ENCODE assay signal across 8 cellular contexts in genomic region chr5:115309751-115310370, GRCh38. TPM values are rescaled to one million over a fixed set of nuclear protein-coding genes. Genes with fewer than 3 reads are reported as not detected.
DNase-seq lines count a peak whose midpoint lies in the region; ATAC-seq and TF ChIP-seq lines count a peak whose summit lies in the region.

No MANE protein-coding gene starts in this region.

- H3F3A ChIP-seq in PC-3 (ENCODE audit: low read length, unreplicated experiment) (no peaks in the 10 kb centered on the region), neural cell (ENCODE audit: insufficient read depth, low read length, poor library complexity, severe bottlenecking) (no peaks in the 10 kb centered on the region)

- TF ChIP-seq CTCF in HEK293 (tag by site-specific recombination; IDR thresholded peaks at IDR 0.05) (no peak), PC-3 (conservative IDR thresholded peaks at IDR 0.05; ENCODE audit: low read depth, low read length) (peak; percentile 80), epithelial cell of esophagus (IDR thresholded peaks at IDR 0.05; ENCODE audit: insufficient read depth, low read depth, low read length, missing control alignments) (peak; percentile 47), neural cell (IDR thresholded peaks at IDR 0.05; ENCODE audit: poor library complexity, severe bottlenecking) (peak; percentile 82)

- POLR2A ChIA-PET in HEK293 (lab: Yijun Ruan, JAX) = interaction anchor here (1.9 kb wide), 1 partner anchor 235 kb away, joined by 5 read pairs; the partner anchor contains the start of gene FEM1C
- POLR2A ChIA-PET in PC-3 (lab: Charles Lee; ENCODE audit: unreplicated experiment) = no interaction called here
- POLR2A ChIA-PET in HEK293T (lab: Yijun Ruan, JAX) = no interaction called here

- H3K4me3 ChIP-seq in HEK293 (ENCODE audit: low read depth, low read length) = no peak overlapping the region
- no peak overlapping the region for H3K4me3 ChIP-seq in PC-3 (ENCODE audit: low read length)
- H3K4me3 ChIP-seq in epithelial cell of esophagus (ENCODE audit: low read length) = no peak overlapping the region
- H3K4me3 ChIP-seq in neural cell (ENCODE audit: low read length) = no peak overlapping the region

- H3K79me2 ChIP-seq in PC-3 (ENCODE audit: low read length) = no peaks in the 10 kb centered on the region
- no peaks in the 10 kb centered on the region for H3K79me2 ChIP-seq in neural cell (replicated peaks; ENCODE audit: insufficient read depth, low read length)

- TF ChIP-seq RAD21 in neural cell (conservative IDR thresholded peaks at IDR 0.05) = peak; percentile 88

- no peaks in the 10 kb centered on the region for H3K9me2 ChIP-seq in PC-3 (replicated peaks; ENCODE audit: low read length)
- H3K9me2 ChIP-seq in neural cell (ENCODE audit: insufficient read depth, low read length) = no peaks in the 10 kb centered on the region

- no peaks in the 10 kb centered on the region for H3K4me1 ChIP-seq in HEK293 (ENCODE audit: control insufficient read depth, insufficient read depth, low read length)
- 0 out of 2 replicates have a peak, but pooled peaks cover 5% of the 10 kb centered on the region for H3K4me1 ChIP-seq in PC-3 (ENCODE audit: insufficient read depth, low read length)

- BruUV-seq in PC-3 (replicated peaks; lab: Mats Ljungman, UMichigan) = no TSS peak

- H3K4me2 ChIP-seq in PC-3 (ENCODE audit: low read length) = no peak overlapping the region
- no peak overlapping the region for H3K4me2 ChIP-seq in neural cell (ENCODE audit: low read length)

- H3K9me3 ChIP-seq in HEK293 (ENCODE audit: control insufficient read depth, insufficient read depth, low read depth, low read length) (no peaks in the 10 kb centered on the region), PC-3 (ENCODE audit: low read length) (no peaks in the 10 kb centered on the region), neural cell (ENCODE audit: low read length) (no peaks in the 10 kb centered on the region)

- intact Hi-C loops in PC-3 (cut with micrococcal nuclease) = loop anchor here (1.0 to 10.0 kb wide), 9 partner anchors 33 to 525 kb away; no protein-coding TSS in a partner anchor

- H3K36me3 ChIP-seq in HEK293 (ENCODE audit: control insufficient read depth in 2 of 2, insufficient read depth in 1 of 2, low read length in 2 of 2) = no peaks in the 10 kb centered on the region
- no peaks in the 10 kb centered on the region for H3K36me3 ChIP-seq in PC-3 (ENCODE audit: low read depth, low read length)
- no peaks in the 10 kb centered on the region for H3K36me3 ChIP-seq in neural cell (ENCODE audit: insufficient read depth, low read length)

- no peak overlapping the region for H3K27ac ChIP-seq in HEK293 (ENCODE audit: extremely low read depth, low read depth, low read length)
- no peak overlapping the region for H3K27ac ChIP-seq in PC-3 (ENCODE audit: low read length)
- H3K27ac ChIP-seq in neural cell (ENCODE audit: low read length) = no peak overlapping the region

- peak; percentile 41 for DNase-seq in COR-L47 (lab: John Stamatoyannopoulos, UW)
- peak; percentile 82 for DNase-seq in PC-3
- peak; percentile 72 for DNase-seq in epithelial cell of esophagus (ENCODE audit: low read depth)
- DNase-seq in stimulated activated CD4-positive, alpha-beta T cell treated with anti-CD3 and anti-CD28 coated beads, Interleukin-4, amount 100 ng/mL, for 4 hours = no peak
- DNase-seq in HEK293T (ENCODE audit: extremely low spot score) = no peak

- no peak for TF ChIP-seq EP300 in neural cell (conservative IDR thresholded peaks at IDR 0.05; ENCODE audit: poor library complexity, severe bottlenecking)

- H2AFZ ChIP-seq in PC-3 (ENCODE audit: low read length) = no peak overlapping the region
- no peak overlapping the region for H2AFZ ChIP-seq in neural cell (ENCODE audit: low read depth, low read length)

- H3K9ac ChIP-seq in PC-3 (ENCODE audit: low read length) = no peak overlapping the region
- no peak overlapping the region for H3K9ac ChIP-seq in neural cell (ENCODE audit: low read length)

- H4K20me1 ChIP-seq in PC-3 (ENCODE audit: low read length) (no peaks in the 10 kb centered on the region), neural cell (ENCODE audit: insufficient read depth) (no peaks in the 10 kb centered on the region)

- CTCF ChIA-PET in HEK293 (lab: Yijun Ruan, JAX) (interaction anchor here (0.6 to 10.6 kb wide), 34 partner anchors 9 to 760 kb away, joined by 3 to 151 read pairs (median 3); partner anchors contain the start of genes CCDC112, PGGT1B and TICAM2), PC-3 (lab: Charles Lee) (interaction anchor here (0.6 to 1.0 kb wide), 3 partner anchors 113 to 266 kb away, joined by 4 to 7 read pairs (median 5); no protein-coding TSS in a partner anchor), HEK293T (lab: Yijun Ruan, JAX) (interaction anchor here (0.6 to 6.8 kb wide), 7 partner anchors 119 to 326 kb away, joined by 3 to 66 read pairs (median 4); no protein-coding TSS in a partner anchor)

- no peaks in the 10 kb centered on the region for H3K27me3 ChIP-seq in PC-3 (ENCODE audit: low read length)
- H3K27me3 ChIP-seq in neural cell (ENCODE audit: insufficient read depth, low read depth, low read length) = no peaks in the 10 kb centered on the region

- ATAC-seq in PC-3 (peak; percentile 65), HG03175 (IDR thresholded peaks at IDR 0.05; ENCODE audit: unreplicated experiment) (no peak)

TF ChIP-seq in HEK293, 187 proteins besides CTCF, POLR2A, EP300 and RAD21:
- TF ChIP-seq GFI1B (tag by site-specific recombination; IDR thresholded peaks at IDR 0.05) (no peak), ZNF654 (tag by site-specific recombination; IDR thresholded peaks at IDR 0.05; ENCODE audit: low read depth) (peak; percentile 55)
- TF ChIP-seq, protein P1, sequence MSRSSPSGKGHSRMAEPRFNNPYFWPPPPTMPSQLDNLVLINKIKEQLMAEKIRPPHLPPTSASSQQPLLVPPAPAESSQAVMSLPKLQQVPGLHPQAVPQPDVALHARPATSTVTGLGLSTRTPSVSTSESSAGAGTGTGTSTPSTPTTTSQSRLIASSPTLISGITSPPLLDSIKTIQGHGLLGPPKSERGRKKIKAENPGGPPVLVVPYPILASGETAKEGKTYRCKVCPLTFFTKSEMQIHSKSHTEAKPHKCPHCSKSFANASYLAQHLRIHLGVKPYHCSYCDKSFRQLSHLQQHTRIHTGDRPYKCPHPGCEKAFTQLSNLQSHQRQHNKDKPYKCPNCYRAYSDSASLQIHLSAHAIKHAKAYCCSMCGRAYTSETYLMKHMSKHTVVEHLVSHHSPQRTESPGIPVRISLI (tag by site-specific recombination; IDR thresholded peaks at IDR 0.05) = 0 out of 2 replicates have a peak, but pooled peaks have one; percentile 42

TF ChIP-seq in neural cell, 6 proteins besides CTCF, POLR2A, EP300 and RAD21:
- TF ChIP-seq SMC3 (conservative IDR thresholded peaks at IDR 0.05; ENCODE audit: poor library complexity) (peak; percentile 93), MXI1 (conservative IDR thresholded peaks at IDR 0.05; ENCODE audit: poor library complexity, severe bottlenecking) (no peak)

TF ChIP-seq in HEK293T, 16 proteins besides CTCF, POLR2A, EP300 and RAD21:
- TF ChIP-seq BHLHE40 (IDR thresholded peaks at IDR 0.05; ENCODE audit: borderline replicate concordance) (no peak), TARDBP (IDR thresholded peaks at IDR 0.05) (no peak), FOXM1 (IDR thresholded peaks at IDR 0.05; ENCODE audit: borderline replicate concordance) (no peak), HDGF (IDR thresholded peaks at IDR 0.05; ENCODE audit: borderline replicate concordance) (no peak), L3MBTL2 (conservative IDR thresholded peaks at IDR 0.05) (no peak), NFRKB (IDR thresholded peaks at IDR 0.05) (no peak), FOXA1 (IDR thresholded peaks at IDR 0.05) (no peak), ELF4 (IDR thresholded peaks at IDR 0.05) (no peak), ZNF384 (IDR thresholded peaks at IDR 0.05) (no peak), ARNT (IDR thresholded peaks at IDR 0.05) (no peak), FOXK2 (IDR thresholded peaks at IDR 0.05) (no peak), LEF1 (IDR thresholded peaks at IDR 0.05; ENCODE audit: borderline replicate concordance) (no peak), SP1 (IDR thresholded peaks at IDR 0.05) (no peak), SUZ12 (IDR thresholded peaks at IDR 0.05) (no peak), CTBP1 (IDR thresholded peaks at IDR 0.05; ENCODE audit: borderline replicate concordance) (no peak)
- TF ChIP-seq, protein P2, sequence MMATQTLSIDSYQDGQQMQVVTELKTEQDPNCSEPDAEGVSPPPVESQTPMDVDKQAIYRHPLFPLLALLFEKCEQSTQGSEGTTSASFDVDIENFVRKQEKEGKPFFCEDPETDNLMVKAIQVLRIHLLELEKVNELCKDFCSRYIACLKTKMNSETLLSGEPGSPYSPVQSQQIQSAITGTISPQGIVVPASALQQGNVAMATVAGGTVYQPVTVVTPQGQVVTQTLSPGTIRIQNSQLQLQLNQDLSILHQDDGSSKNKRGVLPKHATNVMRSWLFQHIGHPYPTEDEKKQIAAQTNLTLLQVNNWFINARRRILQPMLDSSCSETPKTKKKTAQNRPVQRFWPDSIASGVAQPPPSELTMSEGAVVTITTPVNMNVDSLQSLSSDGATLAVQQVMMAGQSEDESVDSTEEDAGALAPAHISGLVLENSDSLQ (IDR thresholded peaks at IDR 0.05) = no peak

RNA-seq across cellular contexts. Expression of gene CCDC112, which starts 13.4 kb away (rescaled TPM):
- 6.9 and 7.2 TPM in 2 replicates for total RNA-seq in PC-3 (2014; rRNA removed)
- 66.2 and 76.7 TPM in 2 replicates for polyA plus RNA-seq in neural cell
- 101 and 113 TPM in 2 replicates for polyA minus RNA-seq in neural cell

RNA-seq across cellular contexts. Expression of gene PGGT1B, which starts 47.2 kb away (rescaled TPM):
- total RNA-seq in PC-3 (2014; rRNA removed) = 6.6 and 14.4 TPM in 2 replicates
- 5.6 and 6.6 TPM in 2 replicates for polyA plus RNA-seq in neural cell
- 25.3 and 25.5 TPM in 2 replicates for polyA minus RNA-seq in neural cell

Comparison
In these comparisons a context has a peak if more than half of its experiments do, and no peak if none do; other contexts are left out.
1. DNase-seq: peak in COR-L47 (single experiment), PC-3 (single experiment) and epithelial cell of esophagus (single experiment); none in stimulated activated CD4-positive, alpha-beta T cell treated with anti-CD3 and anti-CD28 coated beads, Interleukin-4, amount 100 ng/mL, for 4 hours (0 of 2) and HEK293T (single experiment).